Comparison of ENCODE assay signal across 8 cellular contexts in the genomic region with DNA sequence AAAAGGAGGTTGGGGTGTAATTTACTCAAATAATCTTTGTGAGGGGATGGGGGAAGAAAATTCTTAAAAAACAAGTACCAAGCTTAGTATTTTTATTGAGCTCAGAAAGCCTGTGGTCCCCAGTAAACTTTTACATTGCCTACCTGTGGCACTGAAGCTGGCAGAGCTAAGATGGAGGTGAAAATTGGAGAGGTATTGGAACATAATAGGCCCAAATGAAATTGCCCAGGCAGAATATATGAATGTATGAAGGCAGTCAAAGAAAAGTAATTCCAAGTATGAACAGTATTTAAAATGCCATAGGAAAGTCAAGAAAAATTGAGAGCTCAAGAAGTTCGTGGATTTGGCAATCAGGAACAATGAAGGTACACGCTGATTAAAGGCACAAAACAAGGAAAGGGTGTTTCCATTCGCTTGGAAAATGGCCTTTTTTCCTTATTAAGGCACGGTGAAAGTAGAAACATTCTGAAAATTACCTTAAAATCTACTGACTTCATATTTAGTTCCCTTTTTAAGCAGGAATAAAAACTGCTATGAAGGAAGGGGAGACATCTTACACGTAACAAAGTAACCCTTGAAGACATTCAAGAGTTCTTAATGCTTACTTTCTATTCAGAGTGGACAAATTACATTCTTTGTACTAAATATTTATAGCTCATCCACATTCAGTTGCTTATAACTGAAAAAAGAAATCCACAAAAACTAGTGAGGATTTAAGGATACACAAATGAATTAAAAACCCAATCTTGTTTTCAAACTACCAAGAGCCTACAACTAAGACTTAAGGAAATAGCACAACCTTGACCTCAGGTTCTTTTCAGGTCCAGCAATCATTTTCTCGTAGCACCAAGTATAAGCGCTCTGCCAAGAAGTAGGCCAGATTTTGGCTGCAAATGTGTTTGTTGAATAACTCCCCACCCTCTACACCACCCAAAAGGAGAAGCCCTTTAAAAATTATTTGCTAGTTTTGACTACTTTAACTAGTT. TPM values are rescaled to one million over a fixed set of nuclear protein-coding genes. Genes with fewer than 3 reads are reported as not detected.
DNase-seq lines count a peak whose midpoint lies in the region; ATAC-seq, FAIRE-seq and TF ChIP-seq lines count a peak whose summit lies in the region.

No MANE protein-coding gene starts in this region.

- H3K36me3 ChIP-seq in RWPE2 (ENCODE audit: low read depth): peaks cover 37% of the 10 kb centered on the region
- peaks cover 0 to 6% (median 0%) of the 10 kb centered on the region in 3 donors for H3K36me3 ChIP-seq in esophagus squamous epithelium
- no peaks in the 10 kb centered on the region for H3K36me3 ChIP-seq in pancreas

- no peak for FAIRE-seq in pancreas (lab: Jason Lieb, UNC)

- H3K9me3 ChIP-seq in RWPE2 (ENCODE audit: severe bottlenecking) (no peaks in the 10 kb centered on the region), esophagus squamous epithelium (no peaks in the 10 kb centered on the region), pancreas (no peaks in the 10 kb centered on the region)

- TF ChIP-seq POLR2A in esophagus squamous epithelium (IDR thresholded peaks at IDR 0.05): no peak

- WGBS in esophagus squamous epithelium, 2 donors: 1 to 2% methylated on average over 7 of the region's 7 CpGs
- 1% methylated on average over 7 of the region's 7 CpGs for WGBS in pancreas, 2 donors

- H3K27me3 ChIP-seq in RWPE2 (ENCODE audit: insufficient read depth, poor library complexity, severe bottlenecking) (no peaks in the 10 kb centered on the region), esophagus squamous epithelium (no peaks in the 10 kb centered on the region), pancreas (no peaks in the 10 kb centered on the region)

- no peak for ATAC-seq in RWPE2 (ENCODE audit: low read depth)
- ATAC-seq in pancreas: no peak
- ATAC-seq in HG03439 (IDR thresholded peaks at IDR 0.05; ENCODE audit: unreplicated experiment): no peak

- intact Hi-C loops in esophagus squamous epithelium (cut with DNase I): no loop called here
- intact Hi-C loops in pancreas (cut with DNase I): no loop called here
- intact Hi-C loops in posterior cingulate gyrus (cut with DNase I): loop anchor here (5.0 kb wide), 1 partner anchor 376 kb away; a partner anchor contains a TSS

- H3K27ac ChIP-seq in RWPE2 (ENCODE audit: poor library complexity, severe bottlenecking) (peak overlapping the region; percentile 94), esophagus squamous epithelium (peak overlapping the region; percentile 99 to 100 (median 100)), pancreas (peak overlapping the region; percentile 99 to 100 (median 100))

- no peak for TF ChIP-seq CTCF in GM12875 (IDR thresholded peaks at IDR 0.05; ENCODE audit: borderline replicate concordance, insufficient read depth, low read depth, low read length)
- TF ChIP-seq CTCF in RWPE2 (IDR thresholded peaks at IDR 0.05; ENCODE audit: poor library complexity, severe bottlenecking): no peak
- TF ChIP-seq CTCF in esophagus squamous epithelium (IDR thresholded peaks at IDR 0.05): no peak
- TF ChIP-seq CTCF in pancreas (IDR thresholded peaks at IDR 0.05): no peak

- no peak for DNase-seq in RWPE2 (ENCODE audit: low spot score)
- DNase-seq in esophagus squamous epithelium (lab: John Stamatoyannopoulos, UW): no peak
- DNase-seq in pancreas: no peak
- no peak for DNase-seq in NCI-H2227 treated with DMSO at 0.1 percent for 48 hours (lab: John Stamatoyannopoulos, UW)
- no peak for DNase-seq in posterior cingulate gyrus
- DNase-seq in DMS114 treated with DMSO at 0.1 percent for 48 hours (lab: John Stamatoyannopoulos, UW; ENCODE audit: unreplicated experiment): no peak

- H3K4me1 ChIP-seq in RWPE2 (ENCODE audit: insufficient read depth, poor library complexity, severe bottlenecking) (peaks cover 16% of the 10 kb centered on the region), esophagus squamous epithelium (peaks cover 13 to 59% (median 30%) of the 10 kb centered on the region in 3 donors), pancreas (peaks cover 22 to 31% (median 28%) of the 10 kb centered on the region in 3 donors)

- peak overlapping the region; percentile 89 for H3K4me3 ChIP-seq in GM12875 (ENCODE audit: low read depth, low read length)
- peak overlapping the region; percentile 59 for H3K4me3 ChIP-seq in RWPE2 (ENCODE audit: severe bottlenecking)
- H3K4me3 ChIP-seq in esophagus squamous epithelium: peak overlapping the region; percentile 73 to 96 (median 93)
- peak overlapping the region; percentile 51 to 82 (median 68) for H3K4me3 ChIP-seq in pancreas

RNA-seq across cellular contexts. Expression of a gene that starts 3.2 kb away (rescaled TPM):
- total RNA-seq in esophagus squamous epithelium (10 to 100 TPM; 37.2 to 80.5 (median 54.4) TPM), pancreas (10 to 100 TPM; 27.2 to 62.5 (median 34.7) TPM)
- 10 to 100 TPM; 14.1 to 16.3 TPM for polyA plus RNA-seq in pancreas
